ENCODE assay signal across 8 cellular contexts in genomic region chr11:33869511-33870422, GRCh38. TPM values are rescaled to one million over a fixed set of nuclear protein-coding genes. Genes with fewer than 3 reads are reported as not detected.
DNase-seq lines count a peak whose midpoint lies in the region; ATAC-seq and TF ChIP-seq lines count a peak whose summit lies in the region.

No MANE protein-coding gene starts in this region.

- peak overlapping the region; percentile 76 for H3K4me3 Mint-ChIP-seq in activated T-cell treated with anti-CD3 and anti-CD28 coated beads, Interleukin-2, amount 50 U/mL, for 24 hours

- no peaks in the 10 kb centered on the region for H3K36me3 Mint-ChIP-seq in activated T-cell treated with anti-CD3 and anti-CD28 coated beads, Interleukin-2, amount 50 U/mL, for 24 hours (ENCODE audit: low read depth)

- H3K9me3 ChIP-seq in neutrophil = no peaks in the 10 kb centered on the region

- H3K27me3 ChIP-seq in neutrophil = no peaks in the 10 kb centered on the region

- no peaks in the 10 kb centered on the region for H3K9me3 Mint-ChIP-seq in activated T-cell treated with anti-CD3 and anti-CD28 coated beads, Interleukin-2, amount 50 U/mL, for 24 hours

- H3K4me3 ChIP-seq in neutrophil (ENCODE audit: low read depth in 1 of 2, low read length in 1 of 2) = peak overlapping the region; percentile 71 to 88

- peak; percentile 44 for DNase-seq in Daoy (ENCODE audit: low read depth)
- peak; percentile 52 for DNase-seq in NCI-H2029 (lab: John Stamatoyannopoulos, UW)
- DNase-seq in activated T-cell treated with anti-CD3 and anti-CD28 coated beads, Interleukin-2, amount 50 U/mL, for 24 hours = no peak
- peak in 31 of 42 donors; percentile 11 to 76 (median 48) for DNase-seq in head of caudate nucleus

- H3K27me3 Mint-ChIP-seq in activated T-cell treated with anti-CD3 and anti-CD28 coated beads, Interleukin-2, amount 50 U/mL, for 24 hours = peaks cover 83% of the 10 kb centered on the region

- no peak overlapping the region for H3K27ac Mint-ChIP-seq in activated T-cell treated with anti-CD3 and anti-CD28 coated beads, Interleukin-2, amount 50 U/mL, for 24 hours

- peak overlapping the region; percentile 91 for H3K27ac ChIP-seq in neutrophil

- ATAC-seq in GM21723 (IDR thresholded peaks at IDR 0.05; ENCODE audit: unreplicated experiment) (peak; percentile 49), HG02623 (IDR thresholded peaks at IDR 0.05; ENCODE audit: unreplicated experiment) (no peak), HG02938 (IDR thresholded peaks at IDR 0.05; ENCODE audit: unreplicated experiment) (no peak)

- H3K4me1 Mint-ChIP-seq in activated T-cell treated with anti-CD3 and anti-CD28 coated beads, Interleukin-2, amount 50 U/mL, for 24 hours (ENCODE audit: low read depth) = peaks cover 19% of the 10 kb centered on the region

- TF ChIP-seq CTCF in neutrophil (IDR thresholded peaks at IDR 0.05) = no peak

- peaks cover under 1% of the 10 kb centered on the region for H3K36me3 ChIP-seq in neutrophil

- intact Hi-C loops in head of caudate nucleus (cut with DNase I) = no loop called here

- peaks cover 63 to 81% of the 10 kb centered on the region in 2 experiments for H3K4me1 ChIP-seq in neutrophil (ENCODE audit: control insufficient read depth in 1 of 2, insufficient read depth in 1 of 2, low read depth in 1 of 2, low read length in 1 of 2)

RNA-seq across cellular contexts. Expression of gene LMO2, which starts 22.1 kb away (rescaled TPM):
- 2.0 and 6.0 TPM in 2 replicates for total RNA-seq in Daoy (2014; rRNA removed; shearing (Covaris generic))
